Comparison of ENCODE assay signal across 9 cellular contexts in genomic region chr13:87678353-87678752, GRCh38. TPM values are rescaled to one million over a fixed set of nuclear protein-coding genes. Genes with fewer than 3 reads are reported as not detected.
A peak's percentile ranks its signal among the peaks of the same experiment; 100 is the strongest.
DNase-seq lines count a peak whose midpoint lies in the region; ATAC-seq and TF ChIP-seq lines count a peak whose summit lies in the region.
"Had no signal": no experiment of that assay in that cellular context is flagged by ENCODE, and none has a peak within 500 bp of the region (broad histone marks: within the 10 kb centered on the region; RNA-seq: fewer than 3 reads in every experiment).

No MANE protein-coding gene starts in this region.

- no TSS peak for BruUV-seq in Caco-2 (replicated peaks; lab: Mats Ljungman, UMichigan)

- POLR2A ChIA-PET in Caco-2 (lab: Charles Lee): no interaction called here

- H3K9me3 Mint-ChIP-seq in naive B cell (peaks cover 0 to 10% (median 3%) of the 10 kb centered on the region in 7 donors), Caco-2 (ENCODE audit: unreplicated experiment) (no peaks in the 10 kb centered on the region)

- no peak overlapping the region for H3K27ac ChIP-seq in ACC112 (ENCODE audit: low read depth, low read length)
- H3K27ac ChIP-seq in HUES64 (ENCODE audit: low read depth, low read length): no peak overlapping the region
- H3K27ac ChIP-seq in dorsolateral prefrontal cortex: peak overlapping the region in 16 of 59 donors; percentile 14 to 78 (median 48)

- H3K4me1 Mint-ChIP-seq in naive B cell: peaks cover 13 to 46% (median 34%) of the 10 kb centered on the region in 3 donors
- H3K4me1 Mint-ChIP-seq in Caco-2 (ENCODE audit: low read depth, unreplicated experiment): no peaks in the 10 kb centered on the region

- 55% methylated on average over 8 of the region's 9 CpGs for WGBS in HUES64

- CTCF ChIA-PET in Caco-2 (lab: Charles Lee): no interaction called here

- H3K4me3 Mint-ChIP-seq in naive B cell: peak overlapping the region; percentile 48 to 93 (median 88)
- no peak overlapping the region for H3K4me3 Mint-ChIP-seq in Caco-2 (ENCODE audit: unreplicated experiment)

- H3K4me3 ChIP-seq in ACC112 (ENCODE audit: low read depth, low read length) (peak overlapping the region; percentile 73), HUES64 (ENCODE audit: low read length) (peak overlapping the region; percentile 62), dorsolateral prefrontal cortex (peak overlapping the region; percentile 27 to 86 (median 65)), Caco-2 (ENCODE audit: low read depth, low read length) (no peak overlapping the region)

- intact Hi-C loops in dorsolateral prefrontal cortex (cut with DNase I): loop anchor here in 1 of 2 donors (10.0 kb wide), 1 partner anchor 804 kb away; no protein-coding TSS in a partner anchor
- intact Hi-C loops in Caco-2 (cut with micrococcal nuclease; ENCODE audit: unreplicated experiment): no loop called here

- H3K9me3 ChIP-seq in HUES64 (ENCODE audit: insufficient read depth, low read depth, low read length): no peaks in the 10 kb centered on the region
- no peaks in the 10 kb centered on the region for H3K9me3 ChIP-seq in Caco-2

- no peaks in the 10 kb centered on the region for H3K79me2 ChIP-seq in ACC112 (ENCODE audit: control insufficient read depth, insufficient read depth, low read length, unreplicated experiment)

- H3K4me1 ChIP-seq in ACC112 (ENCODE audit: control insufficient read depth, insufficient read depth, low read length, unreplicated experiment) (no peaks in the 10 kb centered on the region), HUES64 (ENCODE audit: insufficient read depth, low read length) (peaks cover 8% of the 10 kb centered on the region; the same call in 1 of the 2 replicates), Caco-2 (no peaks in the 10 kb centered on the region)

- ATAC-seq in naive B cell (ENCODE audit: low read depth in 2 of 2) (no peak), HG03571 (IDR thresholded peaks at IDR 0.05; ENCODE audit: unreplicated experiment) (no peak)

- peaks cover 54% of the 10 kb centered on the region for H3K27me3 ChIP-seq in ACC112 (ENCODE audit: insufficient read depth, low read length)
- H3K27me3 ChIP-seq in HUES64 (ENCODE audit: insufficient read depth, low read length): peaks cover 69% of the 10 kb centered on the region
- H3K27me3 ChIP-seq in dorsolateral prefrontal cortex: peaks cover 0 to 19% (median 0%) of the 10 kb centered on the region in 45 donors
- no peaks in the 10 kb centered on the region for H3K27me3 ChIP-seq in Caco-2 (replicated peaks; ENCODE audit: control insufficient read depth, insufficient read depth, low read length)

- H3K27ac Mint-ChIP-seq in naive B cell: peak overlapping the region in 1 of 6 donors; percentile 35
- no peak overlapping the region for H3K27ac Mint-ChIP-seq in Caco-2 (ENCODE audit: unreplicated experiment)

- DNase-seq in dorsolateral prefrontal cortex (no peak), naive B cell (no peak), foreskin melanocyte (no peak), NCI-H1930 (lab: John Stamatoyannopoulos, UW) (no peak), Caco-2 (no peak)

- H3K36me3 Mint-ChIP-seq in naive B cell: peaks cover 8 to 9% of the 10 kb centered on the region in 2 donors
- H3K36me3 Mint-ChIP-seq in Caco-2 (ENCODE audit: insufficient read depth, unreplicated experiment): no peaks in the 10 kb centered on the region

- H3K9ac ChIP-seq in HUES64 (ENCODE audit: low read depth, low read length): 0 out of 2 replicates have a peak overlapping the region, but pooled peaks have one; percentile 29

- no peak for TF ChIP-seq CTCF in dorsolateral prefrontal cortex (IDR thresholded peaks at IDR 0.05 in 54 of 56, conservative IDR thresholded peaks at IDR 0.05 in 2 of 56; ENCODE audit: low read depth in 1 of 56, partially characterized antibody in 56 of 56)
- no peak for TF ChIP-seq CTCF in Caco-2 (IDR thresholded peaks at IDR 0.05; ENCODE audit: insufficient read depth in 1 of 2, low read depth in 1 of 2, low read length in 1 of 2, severe bottlenecking in 1 of 2, unreplicated experiment in 1 of 2)

- peaks cover 34 to 50% (median 38%) of the 10 kb centered on the region in 3 donors for H3K27me3 Mint-ChIP-seq in naive B cell
- no peaks in the 10 kb centered on the region for H3K27me3 Mint-ChIP-seq in Caco-2 (ENCODE audit: insufficient read depth, unreplicated experiment)

- H2AFZ ChIP-seq in ACC112 (ENCODE audit: low read length, unreplicated experiment): peak overlapping the region; percentile 89

- H3K36me3 ChIP-seq in ACC112 (ENCODE audit: insufficient read depth, low read length) (no peaks in the 10 kb centered on the region), HUES64 (ENCODE audit: insufficient read depth, low read length) (no peaks in the 10 kb centered on the region), Caco-2 (ENCODE audit: control insufficient read depth, insufficient read depth, low read length) (no peaks in the 10 kb centered on the region)

RNA-seq across cellular contexts. Expression of gene SLITRK5, which starts 7.2 kb away (rescaled TPM):
- polyA plus RNA-seq in HUES64 (2013, experiment 1 of 2): 1.8 TPM
- 2.5 TPM for polyA plus RNA-seq in HUES64 (2013, experiment 2 of 2)
- total RNA-seq in dorsolateral prefrontal cortex (10 to 100 TPM in 118 of 120 experiments, 1 to 10 TPM in 2; 7.8 to 27.3 (median 18.2) TPM), Caco-2 (2022) (not detected in 2 replicates)
- under 1 TPM in 1 of 6 donors, not detected in 5; 0.04 TPM for polyA plus RNA-seq in naive B cell (ENCODE audit: low read depth in 6 of 6)
- total RNA-seq: T-helper 1 cell treated with Interleukin-12 subunit alpha and Interleukin-12 subunit beta and Interleukin-4 antibody, amounts not matched to agents 30 ng/mL and 1 ng/mL, for 36 hours had no signal
